Comparison of ENCODE assay signal across 12 cellular contexts in the genomic region with DNA sequence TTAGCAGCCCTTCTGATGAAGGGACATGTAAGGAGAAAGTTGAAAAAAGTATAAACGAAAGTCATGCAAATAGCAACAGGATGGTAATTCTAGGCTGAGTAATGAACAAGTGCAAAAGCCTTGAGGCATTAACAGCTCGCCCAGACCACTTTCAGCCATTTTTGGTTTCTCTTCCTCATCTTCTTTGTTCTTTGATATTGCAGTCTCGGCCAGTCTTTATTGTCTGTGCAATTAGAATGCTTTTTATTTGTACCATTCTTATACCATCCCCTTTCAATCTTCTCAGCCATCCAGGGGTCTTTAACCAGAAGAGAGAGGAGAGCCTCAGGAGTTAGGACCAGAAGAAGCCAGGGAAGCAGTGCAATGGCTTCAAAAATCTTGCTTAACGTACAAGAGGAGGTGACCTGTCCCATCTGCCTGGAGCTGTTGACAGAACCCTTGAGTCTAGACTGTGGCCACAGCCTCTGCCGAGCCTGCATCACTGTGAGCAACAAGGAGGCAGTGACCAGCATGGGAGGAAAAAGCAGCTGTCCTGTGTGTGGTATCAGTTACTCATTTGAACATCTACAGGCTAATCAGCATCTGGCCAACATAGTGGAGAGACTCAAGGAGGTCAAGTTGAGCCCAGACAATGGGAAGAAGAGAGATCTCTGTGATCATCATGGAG. TPM values are rescaled to one million over a fixed set of nuclear protein-coding genes. Genes with fewer than 3 reads are reported as not detected.
DNase-seq lines count a peak whose midpoint lies in the region; ATAC-seq and TF ChIP-seq lines count a peak whose summit lies in the region.
"Had no signal": no experiment of that assay in that cellular context is flagged by ENCODE, and none has a peak within 500 bp of the region (broad histone marks: within the 10 kb centered on the region; RNA-seq: fewer than 3 reads in every experiment).

No MANE protein-coding gene starts in this region.

- H3K27ac ChIP-seq in osteoblast (ENCODE audit: low read depth, low read length) (no peak overlapping the region), RWPE1 (no peak overlapping the region)
- H3K27ac ChIP-seq: KMS-11, neutrophil had no signal

- intact Hi-C loops in posterior vena cava (cut with DNase I): loop anchor here in 1 of 2 donors (10.0 kb wide), 1 partner anchor 827 kb away; a partner anchor contains a TSS

- H3K4me3 ChIP-seq in osteoblast (ENCODE audit: insufficient read depth, low read length): no peak overlapping the region

- POLR2A ChIA-PET in RWPE1 (lab: Yijun Ruan, JAX; ENCODE audit: low non-redundant PET): no interaction called here

- no peak overlapping the region for H2AFZ ChIP-seq in osteoblast (ENCODE audit: low read length)

- TF ChIP-seq CTCF in osteoblast (IDR thresholded peaks at IDR 0.05; ENCODE audit: extremely low read depth, low read depth, low read length) (no peak), RWPE1 (conservative IDR thresholded peaks at IDR 0.05; ENCODE audit: low read depth) (no peak)

- H3K27me3 ChIP-seq in osteoblast (ENCODE audit: insufficient read depth, low read length): no peaks in the 10 kb centered on the region
- H3K27me3 ChIP-seq: neutrophil had no signal

- peak; percentile 93 for ATAC-seq in GM19023 (IDR thresholded peaks at IDR 0.05; ENCODE audit: unreplicated experiment)
- peak; percentile 95 for ATAC-seq in HG02623 (IDR thresholded peaks at IDR 0.05; ENCODE audit: unreplicated experiment)
- peak; percentile 96 for ATAC-seq in HG03558 (IDR thresholded peaks at IDR 0.05; ENCODE audit: extremely low read depth, unreplicated experiment)
- ATAC-seq: activated CD8-positive, alpha-beta memory T cell treated with anti-CD3 and anti-CD28 coated beads, Interleukin-2, amount 10 ng/mL, durations not matched to agents 7 days and 5 days had no signal

- H3K4me2 ChIP-seq in osteoblast (ENCODE audit: insufficient read depth, low read length): no peak overlapping the region
- H3K4me2 ChIP-seq: KMS-11 had no signal

- no peaks in the 10 kb centered on the region for H3K9me3 ChIP-seq in osteoblast (ENCODE audit: low read depth, low read length)
- H3K9me3 ChIP-seq: neutrophil had no signal

- H3K36me3 ChIP-seq in osteoblast (ENCODE audit: insufficient read depth, low read length): peaks cover 14% of the 10 kb centered on the region

- CTCF ChIA-PET in RWPE1 (lab: Yijun Ruan, JAX): no interaction called here

- DNase-seq in osteoblast (ENCODE audit: insufficient read length, low spot score, missing footprints): peak; percentile 5
- DNase-seq in DMS79 (lab: John Stamatoyannopoulos, UW): no peak
- DNase-seq in RWPE1 (ENCODE audit: low spot score): no peak
- no peak for DNase-seq in stimulated activated CD4-positive, alpha-beta T cell treated with anti-CD3 and anti-CD28 coated beads, Interleukin-15, amount 100 ng/mL, for 24 hours
- DNase-seq in posterior vena cava (ENCODE audit: low spot score): no peak
- DNase-seq: activated CD8-positive, alpha-beta memory T cell treated with anti-CD3 and anti-CD28 coated beads, Interleukin-2, amount 10 ng/mL, durations not matched to agents 7 days and 5 days had no signal

- H4K20me1 ChIP-seq in osteoblast (ENCODE audit: insufficient read depth, low read length): no peaks in the 10 kb centered on the region

- H3K79me2 ChIP-seq in osteoblast (ENCODE audit: insufficient read depth, low read length): no peaks in the 10 kb centered on the region

- no peaks in the 10 kb centered on the region for H3K4me1 ChIP-seq in osteoblast (ENCODE audit: insufficient read depth, low read length)

RNA-seq across cellular contexts. Expression of a gene that starts 7.3 kb away (rescaled TPM):
- 8.3 and 10.3 TPM in 2 replicates for total RNA-seq in osteoblast
- total RNA-seq in posterior vena cava: 1 to 10 TPM; 4.1 to 4.5 TPM

RNA-seq across cellular contexts. Expression of a gene that starts 35.7 kb away (rescaled TPM):
- total RNA-seq in osteoblast (3.6 and 3.8 TPM in 2 replicates), posterior vena cava (1 to 10 TPM; 1.8 to 3.2 TPM)

RNA-seq across cellular contexts. Expression of a gene that starts 51.4 kb away (rescaled TPM):
- not detected in 2 replicates for total RNA-seq in osteoblast
- total RNA-seq in posterior vena cava: not detected
- total RNA-seq: activated CD8-positive, alpha-beta memory T cell treated with anti-CD3 and anti-CD28 coated beads, Interleukin-2, amount 10 ng/mL, durations not matched to agents 7 days and 5 days; cerebellum had no signal

RNA-seq across cellular contexts. Expression of a gene that starts 52.8 kb away (rescaled TPM):
- total RNA-seq in osteoblast: 25.9 and 29.7 TPM in 2 replicates
- 10 to 100 TPM; 18.1 to 20.2 TPM for total RNA-seq in posterior vena cava

RNA-seq across cellular contexts. Expression of a gene that starts 57.5 kb away (rescaled TPM):
- total RNA-seq in osteoblast (152 and 185 TPM in 2 replicates), posterior vena cava (10 to 100 TPM; 40.7 to 60.4 TPM)
